Comparison of ENCODE assay signal across 12 cellular contexts in the genomic region with DNA sequence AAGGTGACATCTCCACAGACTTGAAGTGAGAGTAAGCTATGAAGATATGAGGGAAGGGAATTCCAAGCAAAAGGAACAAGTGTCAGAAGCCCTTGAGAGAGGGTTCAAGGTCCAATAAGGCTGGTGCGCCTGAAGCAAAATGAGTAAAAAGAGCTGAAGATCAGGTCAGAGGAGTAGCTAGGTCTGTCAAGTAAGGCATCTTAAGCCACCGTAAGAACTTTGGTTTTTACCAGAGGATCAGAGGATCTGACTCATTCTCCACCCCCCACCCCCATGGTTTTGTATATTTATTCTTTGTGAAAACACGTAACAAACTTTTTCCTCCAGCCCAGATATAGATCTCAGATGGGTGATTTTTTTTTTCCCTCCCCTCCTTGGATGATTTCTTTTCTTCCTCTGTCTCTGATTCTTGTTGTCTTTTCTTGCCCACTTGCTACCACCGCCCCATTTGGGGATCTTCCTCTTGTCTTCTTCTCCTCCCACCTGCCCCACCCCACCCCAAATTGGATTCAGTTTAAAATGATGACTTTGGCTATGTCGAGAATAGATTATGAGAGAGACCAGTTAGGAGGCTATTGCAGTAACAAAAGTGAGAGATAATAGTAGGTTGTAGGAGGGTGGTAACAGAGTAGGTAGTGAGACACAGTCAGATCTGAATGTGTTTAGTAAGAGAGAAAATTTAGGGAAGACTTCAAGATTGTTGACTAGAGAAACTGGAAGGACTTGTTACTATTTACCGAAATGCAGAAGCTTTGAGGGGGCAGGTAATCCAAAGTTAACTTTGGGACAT. TPM values are rescaled to one million over a fixed set of nuclear protein-coding genes. Genes with fewer than 3 reads are reported as not detected.
DNase-seq lines count a peak whose midpoint lies in the region; ATAC-seq and TF ChIP-seq lines count a peak whose summit lies in the region.
"Had no signal": no experiment of that assay in that cellular context is flagged by ENCODE, and none has a peak within 500 bp of the region (broad histone marks: within the 10 kb centered on the region; RNA-seq: fewer than 3 reads in every experiment).

No MANE protein-coding gene starts in this region.

- H3K36me3 ChIP-seq in breast epithelium: no peaks in the 10 kb centered on the region

- no peak for TF ChIP-seq POLR2A in breast epithelium (IDR thresholded peaks at IDR 0.05)

- no peak overlapping the region for H3K27ac ChIP-seq in breast epithelium

- H3K4me3 Mint-ChIP-seq in WTC11: no peak overlapping the region
- H3K4me3 Mint-ChIP-seq: nephron had no signal

- TF ChIP-seq CTCF in WTC11 (IDR thresholded peaks at IDR 0.05): no peak
- no peak for TF ChIP-seq CTCF in choroid plexus epithelial cell (conservative IDR thresholded peaks at IDR 0.05; ENCODE audit: low read depth, low read length)
- no peak for TF ChIP-seq CTCF in breast epithelium (IDR thresholded peaks at IDR 0.05)

- H3K4me3 ChIP-seq in choroid plexus epithelial cell (ENCODE audit: low read depth, low read length): no peak overlapping the region
- no peak overlapping the region for H3K4me3 ChIP-seq in breast epithelium

- peaks cover 31% of the 10 kb centered on the region for H3K36me3 Mint-ChIP-seq in WTC11

- H3K27ac Mint-ChIP-seq in WTC11: peak overlapping the region; percentile 43
- H3K27ac Mint-ChIP-seq: nephron had no signal

- peaks cover 13% of the 10 kb centered on the region for H3K4me1 Mint-ChIP-seq in WTC11

- H3K27me3 ChIP-seq in breast epithelium: no peaks in the 10 kb centered on the region

- ATAC-seq in WTC11 (no peak), HG02938 (IDR thresholded peaks at IDR 0.05; ENCODE audit: unreplicated experiment) (no peak), HG03442 (IDR thresholded peaks at IDR 0.05; ENCODE audit: unreplicated experiment) (no peak)

- DNase-seq in HEK293T (ENCODE audit: extremely low spot score) (no peak), WTC11 (ENCODE audit: low spot score) (no peak), choroid plexus epithelial cell (ENCODE audit: low read depth) (peak; percentile 62), breast epithelium (ENCODE audit: low spot score in 2 of 2) (no peak), DMS153 treated with DMSO at 0.1 percent for 48 hours (lab: John Stamatoyannopoulos, UW; ENCODE audit: unreplicated experiment) (no peak)
- peak; percentile 31 to 54 for DNase-seq in stimulated activated CD4-positive, alpha-beta T cell treated with anti-CD3 and anti-CD28 coated beads, Interleukin-4, amount 100 ng/mL, for 48 hours (ENCODE audit: low read depth in 2 of 2)
- DNase-seq: DMS 273 treated with DMSO at 0.1 percent for 48 hours, NCI-H1930, small intestine had no signal

- no peaks in the 10 kb centered on the region for H3K9me3 ChIP-seq in breast epithelium

- peaks cover 0 to 7% of the 10 kb centered on the region in 2 donors for H3K4me1 ChIP-seq in breast epithelium

- CTCF ChIA-PET in HEK293T (lab: Yijun Ruan, JAX) (interaction anchor here (0.7 kb wide), 2 partner anchors 11 to 475 kb away, joined by 3 read pairs; no protein-coding TSS in a partner anchor), WTC11 (lab: Charles Lee) (no interaction called here)

- H3K9me3 Mint-ChIP-seq in WTC11: no peaks in the 10 kb centered on the region
- H3K9me3 Mint-ChIP-seq: nephron had no signal

- intact Hi-C loops in breast epithelium (cut with DNase I; ENCODE audit: low total_unique reads): no loop called here

- POLR2A ChIA-PET in HEK293T (lab: Yijun Ruan, JAX): no interaction called here
- POLR2A ChIA-PET in WTC11 (lab: Charles Lee): no interaction called here

- no peaks in the 10 kb centered on the region for H3K27me3 Mint-ChIP-seq in WTC11 (ENCODE audit: low read depth)

TF ChIP-seq in HEK293T, 16 proteins besides CTCF, POLR2A, EP300 and RAD21:
- no peak for TF ChIP-seq L3MBTL2 (conservative IDR thresholded peaks at IDR 0.05)
- TF ChIP-seq NFRKB (IDR thresholded peaks at IDR 0.05): 0 out of 2 replicates have a peak, but pooled peaks have one; percentile 2

TF ChIP-seq in WTC11, 78 proteins besides CTCF, POLR2A, EP300 and RAD21 (continues in another document):
- TF ChIP-seq PRRX2 (CRISPR knock-in tag; IDR thresholded peaks at IDR 0.05) (no peak), ZNF232 (CRISPR knock-in tag; IDR thresholded peaks at IDR 0.05) (no peak), ATF3 (CRISPR knock-in tag; conservative IDR thresholded peaks at IDR 0.05) (no peak), TEAD1 (CRISPR knock-in tag; IDR thresholded peaks at IDR 0.05) (no peak), IRF2 (CRISPR knock-in tag; IDR thresholded peaks at IDR 0.05; ENCODE audit: borderline replicate concordance, low read depth) (no peak), SMAD3 (CRISPR knock-in tag; IDR thresholded peaks at IDR 0.05; ENCODE audit: borderline replicate concordance) (no peak), JUN (CRISPR knock-in tag; IDR thresholded peaks at IDR 0.05) (no peak), ZNF219 (CRISPR knock-in tag; IDR thresholded peaks at IDR 0.05; ENCODE audit: borderline replicate concordance) (no peak), JAZF1 (CRISPR knock-in tag; IDR thresholded peaks at IDR 0.05) (no peak), FOXP1 (CRISPR knock-in tag; IDR thresholded peaks at IDR 0.05; ENCODE audit: borderline replicate concordance) (no peak)
- TF ChIP-seq, protein P1, sequence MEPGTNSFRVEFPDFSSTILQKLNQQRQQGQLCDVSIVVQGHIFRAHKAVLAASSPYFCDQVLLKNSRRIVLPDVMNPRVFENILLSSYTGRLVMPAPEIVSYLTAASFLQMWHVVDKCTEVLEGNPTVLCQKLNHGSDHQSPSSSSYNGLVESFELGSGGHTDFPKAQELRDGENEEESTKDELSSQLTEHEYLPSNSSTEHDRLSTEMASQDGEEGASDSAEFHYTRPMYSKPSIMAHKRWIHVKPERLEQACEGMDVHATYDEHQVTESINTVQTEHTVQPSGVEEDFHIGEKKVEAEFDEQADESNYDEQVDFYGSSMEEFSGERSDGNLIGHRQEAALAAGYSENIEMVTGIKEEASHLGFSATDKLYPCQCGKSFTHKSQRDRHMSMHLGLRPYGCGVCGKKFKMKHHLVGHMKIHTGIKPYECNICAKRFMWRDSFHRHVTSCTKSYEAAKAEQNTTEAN (CRISPR knock-in tag; IDR thresholded peaks at IDR 0.05): no peak
- TF ChIP-seq, protein P2, sequence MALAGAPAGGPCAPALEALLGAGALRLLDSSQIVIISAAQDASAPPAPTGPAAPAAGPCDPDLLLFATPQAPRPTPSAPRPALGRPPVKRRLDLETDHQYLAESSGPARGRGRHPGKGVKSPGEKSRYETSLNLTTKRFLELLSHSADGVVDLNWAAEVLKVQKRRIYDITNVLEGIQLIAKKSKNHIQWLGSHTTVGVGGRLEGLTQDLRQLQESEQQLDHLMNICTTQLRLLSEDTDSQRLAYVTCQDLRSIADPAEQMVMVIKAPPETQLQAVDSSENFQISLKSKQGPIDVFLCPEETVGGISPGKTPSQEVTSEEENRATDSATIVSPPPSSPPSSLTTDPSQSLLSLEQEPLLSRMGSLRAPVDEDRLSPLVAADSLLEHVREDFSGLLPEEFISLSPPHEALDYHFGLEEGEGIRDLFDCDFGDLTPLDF (CRISPR knock-in tag; IDR thresholded peaks at IDR 0.05): no peak
- TF ChIP-seq, protein P3, sequence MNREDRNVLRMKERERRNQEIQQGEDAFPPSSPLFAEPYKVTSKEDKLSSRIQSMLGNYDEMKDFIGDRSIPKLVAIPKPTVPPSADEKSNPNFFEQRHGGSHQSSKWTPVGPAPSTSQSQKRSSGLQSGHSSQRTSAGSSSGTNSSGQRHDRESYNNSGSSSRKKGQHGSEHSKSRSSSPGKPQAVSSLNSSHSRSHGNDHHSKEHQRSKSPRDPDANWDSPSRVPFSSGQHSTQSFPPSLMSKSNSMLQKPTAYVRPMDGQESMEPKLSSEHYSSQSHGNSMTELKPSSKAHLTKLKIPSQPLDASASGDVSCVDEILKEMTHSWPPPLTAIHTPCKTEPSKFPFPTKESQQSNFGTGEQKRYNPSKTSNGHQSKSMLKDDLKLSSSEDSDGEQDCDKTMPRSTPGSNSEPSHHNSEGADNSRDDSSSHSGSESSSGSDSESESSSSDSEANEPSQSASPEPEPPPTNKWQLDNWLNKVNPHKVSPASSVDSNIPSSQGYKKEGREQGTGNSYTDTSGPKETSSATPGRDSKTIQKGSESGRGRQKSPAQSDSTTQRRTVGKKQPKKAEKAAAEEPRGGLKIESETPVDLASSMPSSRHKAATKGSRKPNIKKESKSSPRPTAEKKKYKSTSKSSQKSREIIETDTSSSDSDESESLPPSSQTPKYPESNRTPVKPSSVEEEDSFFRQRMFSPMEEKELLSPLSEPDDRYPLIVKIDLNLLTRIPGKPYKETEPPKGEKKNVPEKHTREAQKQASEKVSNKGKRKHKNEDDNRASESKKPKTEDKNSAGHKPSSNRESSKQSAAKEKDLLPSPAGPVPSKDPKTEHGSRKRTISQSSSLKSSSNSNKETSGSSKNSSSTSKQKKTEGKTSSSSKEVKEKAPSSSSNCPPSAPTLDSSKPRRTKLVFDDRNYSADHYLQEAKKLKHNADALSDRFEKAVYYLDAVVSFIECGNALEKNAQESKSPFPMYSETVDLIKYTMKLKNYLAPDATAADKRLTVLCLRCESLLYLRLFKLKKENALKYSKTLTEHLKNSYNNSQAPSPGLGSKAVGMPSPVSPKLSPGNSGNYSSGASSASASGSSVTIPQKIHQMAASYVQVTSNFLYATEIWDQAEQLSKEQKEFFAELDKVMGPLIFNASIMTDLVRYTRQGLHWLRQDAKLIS (CRISPR knock-in tag; IDR thresholded peaks at IDR 0.05; ENCODE audit: borderline replicate concordance): no peak

RNA-seq across cellular contexts. Expression of gene TRMT10C, which starts 6.1 kb away (rescaled TPM):
- total RNA-seq in WTC11 (2021) (35.2 to 41.7 TPM (median 36.3 TPM) in 3 replicates), breast epithelium (10 to 100 TPM; 17.8 to 27.2 (median 25.6) TPM)

RNA-seq across cellular contexts. Expression of gene PCNP, which starts 6.3 kb away (rescaled TPM):
- total RNA-seq in WTC11 (2021) (187 to 193 TPM (median 192 TPM) in 3 replicates), breast epithelium (100 to 1,000 TPM in 2 of 3 donors, 10 to 100 TPM in 1; 96.2 to 127 (median 120) TPM)

RNA-seq across cellular contexts. Expression of gene SENP7, which starts 54.7 kb away (rescaled TPM):
- total RNA-seq in WTC11 (2021) (9.6 to 10.5 TPM (median 10.2 TPM) in 3 replicates), breast epithelium (10 to 100 TPM; 26.6 to 43.2 (median 26.9) TPM)

Comparison
In these comparisons a context has a peak if more than half of its experiments do, and no peak if none do; other contexts are left out.
1. DNase-seq: peak in choroid plexus epithelial cell (single experiment) and stimulated activated CD4-positive, alpha-beta T cell treated with anti-CD3 and anti-CD28 coated beads, Interleukin-4, amount 100 ng/mL, for 48 hours (2 of 2); none in HEK293T (single experiment), WTC11 (single experiment), breast epithelium (0 of 2) and DMS153 treated with DMSO at 0.1 percent for 48 hours (single experiment).